In genomic region chr15:41115088-41115651, GRCh38 we compare ENCODE assay signal across 8 cellular contexts. TPM values are rescaled to one million over a fixed set of nuclear protein-coding genes. Genes with fewer than 3 reads are reported as not detected.
DNase-seq lines count a peak whose midpoint lies in the region; ATAC-seq and TF ChIP-seq lines count a peak whose summit lies in the region.

No MANE protein-coding gene starts in this region.

- H3K9me3 Mint-ChIP-seq in activated CD4-positive, alpha-beta T cell treated with anti-CD3 and anti-CD28 coated beads, Interleukin-2, amount 10 ng/mL, durations not matched to agents 7 days and 5 days: no peaks in the 10 kb centered on the region

- peak overlapping the region; percentile 87 for H2AFZ ChIP-seq in SU-DHL-6 (ENCODE audit: low read depth, low read length, severe bottlenecking)
- H2AFZ ChIP-seq in osteoblast (ENCODE audit: low read length): peak overlapping the region; percentile 40

- peaks cover 16% of the 10 kb centered on the region for H3K36me3 Mint-ChIP-seq in activated CD4-positive, alpha-beta T cell treated with anti-CD3 and anti-CD28 coated beads, Interleukin-2, amount 10 ng/mL, durations not matched to agents 7 days and 5 days (ENCODE audit: low read depth)

- H3K36me3 ChIP-seq in SU-DHL-6 (ENCODE audit: low read length): no peaks in the 10 kb centered on the region
- peaks cover 4% of the 10 kb centered on the region for H3K36me3 ChIP-seq in osteoblast (ENCODE audit: insufficient read depth, low read length)

- POLR2A ChIA-PET in activated CD4-positive, alpha-beta T cell treated with anti-CD3 and anti-CD28 coated beads, Interleukin-2, amount 10 ng/mL, durations not matched to agents 7 days and 5 days (lab: Charles Lee): no interaction called here

- no peaks in the 10 kb centered on the region for H3K27me3 ChIP-seq in SU-DHL-6 (ENCODE audit: low read length)
- no peaks in the 10 kb centered on the region for H3K27me3 ChIP-seq in osteoblast (ENCODE audit: insufficient read depth, low read length)

- no peak for DNase-seq in activated CD4-positive, alpha-beta T cell treated with anti-CD3 and anti-CD28 coated beads, Interleukin-2, amount 10 ng/mL, durations not matched to agents 7 days and 5 days
- no peak for DNase-seq in activated CD4-positive, alpha-beta T cell treated with anti-CD3 and anti-CD28 coated beads for 1 hour
- peak; percentile 19 for DNase-seq in fibroblast of gingiva (ENCODE audit: low read depth)
- DNase-seq in osteoblast (ENCODE audit: insufficient read length, low spot score, missing footprints): peak; percentile 87
- no peak for DNase-seq in NCI-H345 (lab: John Stamatoyannopoulos, UW)
- no peak for DNase-seq in COR-L47 (lab: John Stamatoyannopoulos, UW)

- no peaks in the 10 kb centered on the region for H3K9me2 ChIP-seq in SU-DHL-6 (replicated peaks; ENCODE audit: insufficient read depth, low read length)

- peak overlapping the region; percentile 89 for H3K4me3 Mint-ChIP-seq in activated CD4-positive, alpha-beta T cell treated with anti-CD3 and anti-CD28 coated beads, Interleukin-2, amount 10 ng/mL, durations not matched to agents 7 days and 5 days

- H3K4me1 ChIP-seq in osteoblast (ENCODE audit: insufficient read depth, low read length): peaks cover 10% of the 10 kb centered on the region

- peak overlapping the region; percentile 98 for H3K27ac Mint-ChIP-seq in activated CD4-positive, alpha-beta T cell treated with anti-CD3 and anti-CD28 coated beads, Interleukin-2, amount 10 ng/mL, durations not matched to agents 7 days and 5 days

- no peaks in the 10 kb centered on the region for H3K9me3 ChIP-seq in SU-DHL-6 (ENCODE audit: insufficient read depth, low read length)
- H3K9me3 ChIP-seq in osteoblast (ENCODE audit: low read depth, low read length): no peaks in the 10 kb centered on the region

- CTCF ChIA-PET in activated CD4-positive, alpha-beta T cell treated with anti-CD3 and anti-CD28 coated beads, Interleukin-2, amount 10 ng/mL, durations not matched to agents 7 days and 5 days (lab: Charles Lee): interaction anchor here (0.6 to 2.4 kb wide), 4 partner anchors 9 to 517 kb away, joined by 3 to 6 read pairs (median 4); no protein-coding TSS in a partner anchor

- H3K27me3 Mint-ChIP-seq in activated CD4-positive, alpha-beta T cell treated with anti-CD3 and anti-CD28 coated beads, Interleukin-2, amount 10 ng/mL, durations not matched to agents 7 days and 5 days: peaks cover 4% of the 10 kb centered on the region

- H3K4me1 Mint-ChIP-seq in activated CD4-positive, alpha-beta T cell treated with anti-CD3 and anti-CD28 coated beads, Interleukin-2, amount 10 ng/mL, durations not matched to agents 7 days and 5 days: peaks cover 26% of the 10 kb centered on the region

- peak overlapping the region; percentile 79 for H3K9ac ChIP-seq in SU-DHL-6 (ENCODE audit: low read length)

- H4K20me1 ChIP-seq in SU-DHL-6 (ENCODE audit: low read depth, low read length) (peaks cover 5% of the 10 kb centered on the region; the same call in 1 of the 2 replicates), osteoblast (ENCODE audit: insufficient read depth, low read length) (no peaks in the 10 kb centered on the region)

- H3K79me2 ChIP-seq in SU-DHL-6 (ENCODE audit: insufficient read depth, low read length) (peaks cover 55% of the 10 kb centered on the region), osteoblast (ENCODE audit: insufficient read depth, low read length) (peaks cover 63% of the 10 kb centered on the region)

- H3K4me3 ChIP-seq in SU-DHL-6 (ENCODE audit: insufficient read depth, low read length, poor library complexity, severe bottlenecking) (peak overlapping the region; percentile 73), osteoblast (ENCODE audit: insufficient read depth, low read length) (peak overlapping the region; percentile 100)

- peak; percentile 19 for ATAC-seq in HG03442 (IDR thresholded peaks at IDR 0.05; ENCODE audit: unreplicated experiment)

- no peak for TF ChIP-seq CTCF in SU-DHL-6 (IDR thresholded peaks at IDR 0.05; ENCODE audit: insufficient read depth, low read length, poor library complexity, severe bottlenecking)
- TF ChIP-seq CTCF in osteoblast (IDR thresholded peaks at IDR 0.05; ENCODE audit: extremely low read depth, low read depth, low read length): no peak

- peak overlapping the region; percentile 80 for H3K27ac ChIP-seq in SU-DHL-6 (ENCODE audit: low read depth, low read length)
- H3K27ac ChIP-seq in osteoblast (ENCODE audit: low read depth, low read length): peak overlapping the region; percentile 99

- H3F3A ChIP-seq in SU-DHL-6 (ENCODE audit: insufficient read depth): 0 out of 2 replicates have a peak, but pooled peaks cover 7% of the 10 kb centered on the region

- H3K4me2 ChIP-seq in SU-DHL-6 (ENCODE audit: low read depth, low read length, poor library complexity, severe bottlenecking) (peak overlapping the region; percentile 70), osteoblast (ENCODE audit: insufficient read depth, low read length) (peak overlapping the region; percentile 95)

RNA-seq across cellular contexts. Expression of gene INO80, which starts 0.9 kb away (rescaled TPM):
- 10 to 100 TPM; 24.5 to 26.2 TPM for total RNA-seq in activated CD4-positive, alpha-beta T cell treated with anti-CD3 and anti-CD28 coated beads, Interleukin-2, amount 10 ng/mL, durations not matched to agents 7 days and 5 days
- 23.5 and 28.0 TPM in 2 replicates for total RNA-seq in osteoblast

Comparison
In these comparisons a context has a peak if more than half of its experiments do, and no peak if none do; other contexts are left out.
1. DNase-seq: peak in fibroblast of gingiva (single experiment) and osteoblast (single experiment); none in activated CD4-positive, alpha-beta T cell treated with anti-CD3 and anti-CD28 coated beads, Interleukin-2, amount 10 ng/mL, durations not matched to agents 7 days and 5 days (single experiment), activated CD4-positive, alpha-beta T cell treated with anti-CD3 and anti-CD28 coated beads for 1 hour (single experiment), NCI-H345 (single experiment) and COR-L47 (single experiment).